ENCODE assay signal across 1 cellular context in genomic region chr6:7546383-7546782, GRCh38.
A peak's percentile ranks its signal among the peaks of the same experiment; 100 is the strongest.
TF ChIP-seq lines count a peak whose summit lies in the region.

No MANE protein-coding gene starts in this region.

TF ChIP-seq in HepG2, 621 proteins besides CTCF, POLR2A, EP300 and RAD21:
- TF ChIP-seq NFRKB (IDR thresholded peaks at IDR 0.05): no peak
- TF ChIP-seq KAT7 (CRISPR knock-in tag; IDR thresholded peaks at IDR 0.05; ENCODE audit: borderline replicate concordance): peak; percentile 40; the same call in 1 of the 2 replicates
- no peak for TF ChIP-seq SCMH1 (CRISPR knock-in tag; IDR thresholded peaks at IDR 0.05; ENCODE audit: borderline replicate concordance)
- 0 out of 2 replicates have a peak, but pooled peaks have one; percentile 3 for TF ChIP-seq CEBPB (IDR thresholded peaks at IDR 0.05; ENCODE audit: borderline replicate concordance, low read depth, low read length)
- no peak for TF ChIP-seq NFE2L2 (IDR thresholded peaks at IDR 0.05; ENCODE audit: low read length)
- no peak for TF ChIP-seq AGO2 (optimal IDR thresholded peaks at IDR 0.05; ENCODE audit: low read depth, low read length)
- TF ChIP-seq, protein P1, sequence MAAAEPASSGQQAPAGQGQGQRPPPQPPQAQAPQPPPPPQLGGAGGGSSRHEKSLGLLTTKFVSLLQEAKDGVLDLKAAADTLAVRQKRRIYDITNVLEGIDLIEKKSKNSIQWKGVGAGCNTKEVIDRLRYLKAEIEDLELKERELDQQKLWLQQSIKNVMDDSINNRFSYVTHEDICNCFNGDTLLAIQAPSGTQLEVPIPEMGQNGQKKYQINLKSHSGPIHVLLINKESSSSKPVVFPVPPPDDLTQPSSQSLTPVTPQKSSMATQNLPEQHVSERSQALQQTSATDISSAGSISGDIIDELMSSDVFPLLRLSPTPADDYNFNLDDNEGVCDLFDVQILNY (CRISPR knock-in tag; conservative IDR thresholded peaks at IDR 0.05): no peak
- peak; percentile 50; the same call in 1 of the 2 replicates for TF ChIP-seq RBFOX2 (IDR thresholded peaks at IDR 0.05; ENCODE audit: low read depth, low read length)
- no peak for TF ChIP-seq REL (CRISPR knock-in tag; conservative IDR thresholded peaks at IDR 0.05)
